Comparison of ENCODE assay signal across 17 cellular contexts in the genomic region with DNA sequence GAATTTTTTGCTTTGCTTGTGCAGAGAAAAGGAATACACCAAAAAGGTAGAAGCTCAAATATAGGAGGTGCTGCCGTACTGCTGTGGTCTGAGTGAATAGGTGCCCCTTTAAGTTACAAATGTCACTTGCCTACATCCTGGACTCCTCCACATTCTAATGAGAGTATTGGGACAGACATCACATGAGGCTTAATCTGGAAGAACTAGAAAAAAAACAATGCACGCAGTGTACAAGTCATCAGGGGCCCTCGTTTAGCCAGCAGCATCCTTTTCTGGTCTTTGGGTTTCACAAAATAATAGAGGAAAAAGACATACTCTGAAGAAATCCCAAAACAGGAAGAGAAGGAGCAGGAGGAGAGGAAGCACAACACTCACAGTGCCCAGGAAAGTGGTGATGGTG.
DNase-seq lines count a peak whose midpoint lies in the region; ATAC-seq and TF ChIP-seq lines count a peak whose summit lies in the region.
"Had no signal": no experiment of that assay in that cellular context is flagged by ENCODE, and none has a peak within 500 bp of the region (broad histone marks: within the 10 kb centered on the region; RNA-seq: fewer than 3 reads in every experiment).

No MANE protein-coding gene starts in this region.

- H3K27ac ChIP-seq in SK-N-SH (ENCODE audit: low read depth in 2 of 2, low read length in 1 of 2): peak overlapping the region in 1 of 2 experiments; percentile 75; a peak in 3 of 4 replicates
- H3K27ac ChIP-seq in smooth muscle cell (ENCODE audit: low read depth): peak overlapping the region; percentile 54
- no peak overlapping the region for H3K27ac ChIP-seq in thyroid gland

- H3K79me2 ChIP-seq in SK-N-SH (ENCODE audit: insufficient read depth) (no peaks in the 10 kb centered on the region), smooth muscle cell (ENCODE audit: low read depth) (no peaks in the 10 kb centered on the region)

- H3K4me3 ChIP-seq in SK-N-SH (ENCODE audit: low read depth in 2 of 2, low read length in 1 of 2): no peak overlapping the region
- H3K4me3 ChIP-seq in smooth muscle cell: no peak overlapping the region
- no peak overlapping the region for H3K4me3 ChIP-seq in thyroid gland (replicated peaks in 1 of 3)

- H3K9ac ChIP-seq in SK-N-SH (no peak overlapping the region), smooth muscle cell (ENCODE audit: low read depth) (peak overlapping the region; percentile 5)

- ATAC-seq in HG03342 (IDR thresholded peaks at IDR 0.05; ENCODE audit: unreplicated experiment): no peak
- no peak for ATAC-seq in GM18909 (IDR thresholded peaks at IDR 0.05; ENCODE audit: poor library complexity, unreplicated experiment)

- H3K36me3 ChIP-seq in SK-N-SH (replicated peaks in 1 of 2; ENCODE audit: control insufficient read depth in 1 of 2, insufficient read depth in 2 of 2, low read length in 1 of 2) (no peaks in the 10 kb centered on the region), smooth muscle cell (ENCODE audit: low read depth) (no peaks in the 10 kb centered on the region), thyroid gland (no peaks in the 10 kb centered on the region)
- H3K36me3 ChIP-seq: BE2C had no signal

- CTCF ChIA-PET in SK-N-SH (lab: Yijun Ruan, JAX): no interaction called here

- H3K4me1 ChIP-seq in SK-N-SH (ENCODE audit: control insufficient read depth in 1 of 2, insufficient read depth in 2 of 2, low read depth in 1 of 2, low read length in 1 of 2) (peaks cover 0 to 5% of the 10 kb centered on the region in 2 experiments; a peak in 2 of 4 replicates), smooth muscle cell (ENCODE audit: low read depth) (peaks cover 14% of the 10 kb centered on the region), thyroid gland (no peaks in the 10 kb centered on the region)
- H3K4me1 ChIP-seq: BE2C had no signal

- intact Hi-C loops in thyroid gland (cut with DNase I): no loop called here

- H3F3A ChIP-seq in SK-N-SH (replicated peaks; ENCODE audit: insufficient read depth) (no peaks in the 10 kb centered on the region), smooth muscle cell (ENCODE audit: low read depth) (peaks cover 19% of the 10 kb centered on the region)

- TF ChIP-seq CTCF in SK-N-SH (IDR thresholded peaks at IDR 0.05) (no peak), smooth muscle cell (IDR thresholded peaks at IDR 0.05; ENCODE audit: borderline replicate concordance, insufficient read depth, poor library complexity, severe bottlenecking) (no peak), thyroid gland (IDR thresholded peaks at IDR 0.05) (no peak)

- H2AFZ ChIP-seq in SK-N-SH (ENCODE audit: low read depth) (peak overlapping the region; percentile 31; the same call in 1 of the 2 replicates), smooth muscle cell (ENCODE audit: low read depth) (no peak overlapping the region)

- peak overlapping the region; percentile 36; the same call in 1 of the 2 replicates for H3K4me2 ChIP-seq in SK-N-SH
- H3K4me2 ChIP-seq in smooth muscle cell: peak overlapping the region; percentile 23

- WGBS in SK-N-SH (ENCODE audit: low lambda C conversion rate): 81% methylated on average over 3 of the region's 3 CpGs
- 34% methylated on average over 3 of the region's 3 CpGs for WGBS in smooth muscle cell (ENCODE audit: low lambda C conversion rate)
- 60 to 64% methylated on average over 3 of the region's 3 CpGs for WGBS in thyroid gland, 2 donors

- no peaks in the 10 kb centered on the region for H3K9me2 ChIP-seq in SK-N-SH

- H4K20me1 ChIP-seq in SK-N-SH (ENCODE audit: insufficient read depth) (no peaks in the 10 kb centered on the region), smooth muscle cell (ENCODE audit: low read depth) (no peaks in the 10 kb centered on the region)

- TF ChIP-seq EP300 in SK-N-SH (IDR thresholded peaks at IDR 0.05; ENCODE audit: borderline replicate concordance in 1 of 2, low read depth in 1 of 2, low read length in 1 of 2): no peak

- no peak for TF ChIP-seq POLR2A in thyroid gland (IDR thresholded peaks at IDR 0.05)

- DNase-seq in SK-N-SH: no peak
- DNase-seq in dermis blood vessel endothelial cell: peak; percentile 12
- peak; percentile 37 for DNase-seq in foreskin melanocyte
- no peak for DNase-seq in smooth muscle cell (lab: John Stamatoyannopoulos, UW; ENCODE audit: unreplicated experiment)
- no peak for DNase-seq in NCI-H510A (lab: John Stamatoyannopoulos, UW)
- no peak for DNase-seq in thyroid gland
- DNase-seq: ACHN; BE2C; C1 segment of cervical spinal cord; CD4-positive, CD25-positive, alpha-beta regulatory T cell; CD8-positive, alpha-beta memory T cell; DMS153; DMS79; GF-D8; H9 had no signal

- POLR2A ChIA-PET in SK-N-SH (lab: Yijun Ruan, JAX): no interaction called here

- H3K27me3 ChIP-seq in SK-N-SH (ENCODE audit: insufficient read depth): no peaks in the 10 kb centered on the region
- H3K27me3 ChIP-seq in smooth muscle cell (ENCODE audit: low read depth): no peaks in the 10 kb centered on the region
- H3K27me3 ChIP-seq in thyroid gland: no peaks in the 10 kb centered on the region
- H3K27me3 ChIP-seq: BE2C had no signal

- no peaks in the 10 kb centered on the region for H3K9me3 ChIP-seq in SK-N-SH
- H3K9me3 ChIP-seq in smooth muscle cell (replicated peaks; ENCODE audit: low read depth): no peaks in the 10 kb centered on the region
- no peaks in the 10 kb centered on the region for H3K9me3 ChIP-seq in thyroid gland
- H3K9me3 ChIP-seq: BE2C had no signal

- TF ChIP-seq RAD21 in SK-N-SH (IDR thresholded peaks at IDR 0.05; ENCODE audit: low read length): no peak

TF ChIP-seq in SK-N-SH, 30 proteins besides CTCF, POLR2A, EP300 and RAD21:
- TF ChIP-seq ZBTB33 (IDR thresholded peaks at IDR 0.05; ENCODE audit: borderline replicate concordance, low read depth): no peak
- no peak for TF ChIP-seq FOSL2 (IDR thresholded peaks at IDR 0.05; ENCODE audit: borderline replicate concordance, low read depth)
- no peak for TF ChIP-seq RCOR1 (IDR thresholded peaks at IDR 0.05; ENCODE audit: low read length)
- no peak for TF ChIP-seq IRF3 (IDR thresholded peaks at IDR 0.05; ENCODE audit: low read depth, low read length)
- TF ChIP-seq NFIC (IDR thresholded peaks at IDR 0.05; ENCODE audit: borderline replicate concordance): no peak
- TF ChIP-seq NRF1 (IDR thresholded peaks at IDR 0.05; ENCODE audit: low read depth, low read length): no peak
- no peak for TF ChIP-seq FOXM1 (IDR thresholded peaks at IDR 0.05; ENCODE audit: low read depth)
- no peak for TF ChIP-seq TAF1 (IDR thresholded peaks at IDR 0.05; ENCODE audit: borderline replicate concordance, low read depth, low read length)
- TF ChIP-seq, protein P1, sequence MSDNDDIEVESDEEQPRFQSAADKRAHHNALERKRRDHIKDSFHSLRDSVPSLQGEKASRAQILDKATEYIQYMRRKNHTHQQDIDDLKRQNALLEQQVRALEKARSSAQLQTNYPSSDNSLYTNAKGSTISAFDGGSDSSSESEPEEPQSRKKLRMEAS (IDR thresholded peaks at IDR 0.05; ENCODE audit: low read depth): no peak
- no peak for TF ChIP-seq POLR2AphosphoS5 (IDR thresholded peaks at IDR 0.05; ENCODE audit: low read depth, low read length)
- TF ChIP-seq JUND (IDR thresholded peaks at IDR 0.05): no peak
- no peak for TF ChIP-seq RXRA (IDR thresholded peaks at IDR 0.05; ENCODE audit: borderline replicate concordance, low read depth)

Comparison
In these comparisons a context has a peak if more than half of its experiments do, and no peak if none do; other contexts are left out.
1. DNase-seq: peak in dermis blood vessel endothelial cell (single experiment) and foreskin melanocyte (single experiment); none in SK-N-SH (single experiment), smooth muscle cell (single experiment), NCI-H510A (single experiment) and thyroid gland (0 of 2).